In genomic region chr9:96856363-96857286, GRCh38 we compare ENCODE assay signal across 8 cellular contexts. TPM values are rescaled to one million over a fixed set of nuclear protein-coding genes. Genes with fewer than 3 reads are reported as not detected.
DNase-seq lines count a peak whose midpoint lies in the region; ATAC-seq and TF ChIP-seq lines count a peak whose summit lies in the region.

No MANE protein-coding gene starts in this region.

- no peaks in the 10 kb centered on the region for H3K36me3 ChIP-seq in psoas muscle (ENCODE audit: insufficient read depth in 1 of 2, low read depth in 1 of 2)

- DNase-seq in COR-L47 (lab: John Stamatoyannopoulos, UW) (peak; percentile 49), LHCN-M2 (ENCODE audit: low read depth) (peak; percentile 75), SHP77 (lab: John Stamatoyannopoulos, UW) (peak; percentile 21 to 63), Right ventricle myocardium inferior (ENCODE audit: missing footprints) (peak; percentile 75), psoas muscle (peak; percentile 28 to 68)
- DNase-seq in activated naive CD4-positive, alpha-beta T cell treated with anti-CD3 and anti-CD28 coated beads, Interleukin-2, amount 10 ng/mL, durations not matched to agents 7 days and 5 days, result peak; percentile 81

- peaks cover 19% of the 10 kb centered on the region for H3K27me3 Mint-ChIP-seq in activated naive CD4-positive, alpha-beta T cell treated with anti-CD3 and anti-CD28 coated beads, Interleukin-2, amount 10 ng/mL, durations not matched to agents 7 days and 5 days

- CTCF ChIA-PET in activated naive CD4-positive, alpha-beta T cell treated with anti-CD3 and anti-CD28 coated beads, Interleukin-2, amount 10 ng/mL, durations not matched to agents 7 days and 5 days (lab: Charles Lee), result interaction anchor here (0.9 to 3.4 kb wide), 19 partner anchors 9 to 759 kb away, joined by 3 to 24 read pairs (median 5); partner anchors contain the start of gene CTSV

- intact Hi-C loops in Right ventricle myocardium inferior (cut with DNase I) (loop anchor here (1.0 to 5.0 kb wide), 4 partner anchors 254 to 776 kb away; partner anchors contain the start of genes NCBP1 and TSTD2), psoas muscle (cut with DNase I) (loop anchor here (2.0 to 10.0 kb wide), 6 partner anchors 181 to 738 kb away; partner anchors contain the start of gene CTSV (in 1 of the 2))

- no peaks in the 10 kb centered on the region for H3K27me3 ChIP-seq in psoas muscle (ENCODE audit: insufficient read depth in 3 of 3, low read length in 2 of 3)

- no peaks in the 10 kb centered on the region for H3K9me3 ChIP-seq in psoas muscle

- no peak overlapping the region for H3K27ac ChIP-seq in psoas muscle

- H3K9me3 Mint-ChIP-seq in activated naive CD4-positive, alpha-beta T cell treated with anti-CD3 and anti-CD28 coated beads, Interleukin-2, amount 10 ng/mL, durations not matched to agents 7 days and 5 days, result no peaks in the 10 kb centered on the region

- H3K36me3 Mint-ChIP-seq in activated naive CD4-positive, alpha-beta T cell treated with anti-CD3 and anti-CD28 coated beads, Interleukin-2, amount 10 ng/mL, durations not matched to agents 7 days and 5 days, result peaks cover 9% of the 10 kb centered on the region

- no peak overlapping the region for H3K4me3 ChIP-seq in psoas muscle

- no peak overlapping the region for H3K4me3 Mint-ChIP-seq in activated naive CD4-positive, alpha-beta T cell treated with anti-CD3 and anti-CD28 coated beads, Interleukin-2, amount 10 ng/mL, durations not matched to agents 7 days and 5 days

- TF ChIP-seq CTCF in psoas muscle (IDR thresholded peaks at IDR 0.05), result peak; percentile 90

- H3K27ac Mint-ChIP-seq in activated naive CD4-positive, alpha-beta T cell treated with anti-CD3 and anti-CD28 coated beads, Interleukin-2, amount 10 ng/mL, durations not matched to agents 7 days and 5 days, result no peak overlapping the region

- peaks cover 28% of the 10 kb centered on the region for H3K4me1 Mint-ChIP-seq in activated naive CD4-positive, alpha-beta T cell treated with anti-CD3 and anti-CD28 coated beads, Interleukin-2, amount 10 ng/mL, durations not matched to agents 7 days and 5 days

- WGBS in psoas muscle, 3 donors, result 18 to 24% (median 24%) methylated on average over 6 of the region's 6 CpGs

- peaks cover 12% of the 10 kb centered on the region for H3K4me1 ChIP-seq in psoas muscle

- peak; percentile 47 for ATAC-seq in GM21360 (IDR thresholded peaks at IDR 0.05; ENCODE audit: unreplicated experiment)
- ATAC-seq in Right ventricle myocardium inferior, result peak; percentile 59
- peak; percentile 54 to 69 (median 67) for ATAC-seq in psoas muscle
- ATAC-seq in GM19467 (IDR thresholded peaks at IDR 0.05; ENCODE audit: unreplicated experiment), result no peak

RNA-seq across cellular contexts. Expression of gene ZNF782, which starts 2.3 kb away (rescaled TPM):
- 4.2 and 4.4 TPM in 2 replicates for total RNA-seq in LHCN-M2 (2014; rRNA removed)
- polyA plus RNA-seq in LHCN-M2 (2012), result 0.86 TPM
- 3.1 TPM for total RNA-seq in Right ventricle myocardium inferior
- 1 to 10 TPM; 2.8 to 7.0 (median 3.5) TPM for total RNA-seq in psoas muscle
- 1 to 10 TPM in 2 of 3 donors, under 1 TPM in 1; 0.94 to 2.7 (median 2.1) TPM for polyA plus RNA-seq in psoas muscle
